ENCODE assay signal across 8 cellular contexts in the genomic region with DNA sequence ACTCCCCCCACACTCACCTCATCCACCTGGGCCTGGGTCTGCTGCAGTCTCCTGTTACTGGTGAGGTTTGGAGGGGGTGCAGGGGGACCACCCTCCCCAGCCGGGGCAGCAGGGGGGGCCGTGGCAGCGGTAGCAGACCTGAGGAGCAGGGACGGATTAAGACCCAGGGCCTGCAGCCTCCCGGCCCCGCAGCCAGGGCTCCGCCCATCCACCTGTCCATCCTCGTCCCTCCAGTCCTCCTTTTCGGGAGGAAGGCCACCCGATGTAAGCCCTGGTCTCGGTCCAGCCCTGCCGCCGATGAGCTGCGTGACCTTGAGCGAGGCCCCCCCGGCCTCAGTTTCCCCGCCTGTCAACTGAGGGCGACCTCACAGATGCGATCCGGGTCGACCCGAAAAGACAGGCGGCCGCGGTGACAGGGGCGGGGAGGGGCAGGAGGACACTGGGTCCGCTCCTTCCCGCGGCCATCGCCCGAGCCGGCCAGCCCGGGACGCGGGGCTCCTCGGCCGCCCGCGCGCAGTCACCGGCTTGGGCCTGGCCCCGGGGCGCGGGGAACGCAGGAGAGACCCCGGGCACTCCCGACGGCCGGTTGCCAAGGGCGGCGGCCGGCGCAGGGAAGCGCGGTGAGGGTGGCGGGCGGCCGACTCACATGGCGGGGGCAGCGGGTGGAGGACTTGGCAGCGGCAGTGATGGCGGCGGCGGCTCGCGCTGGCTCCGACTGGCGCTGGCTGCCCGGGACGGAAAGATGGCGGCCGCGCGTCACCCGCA. TPM values are rescaled to one million over a fixed set of nuclear protein-coding genes. Genes with fewer than 3 reads are reported as not detected.
DNase-seq lines count a peak whose midpoint lies in the region; ATAC-seq and TF ChIP-seq lines count a peak whose summit lies in the region.

A gene with protein sequence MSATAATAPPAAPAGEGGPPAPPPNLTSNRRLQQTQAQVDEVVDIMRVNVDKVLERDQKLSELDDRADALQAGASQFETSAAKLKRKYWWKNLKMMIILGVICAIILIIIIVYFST (minus strand): TSS at position 717 of the 765 bp plus-strand sequence. CDS start 69 bp downstream, at position 648.

- no peaks in the 10 kb centered on the region for H3K27me3 Mint-ChIP-seq in activated naive CD4-positive, alpha-beta T cell treated with anti-CD3 and anti-CD28 coated beads, Interleukin-2, amount 50 U/mL, for 24 hours
- H3K27me3 Mint-ChIP-seq in osteocyte (ENCODE audit: unreplicated experiment): no peaks in the 10 kb centered on the region
- H3K27me3 Mint-ChIP-seq in type B pancreatic cell: no peaks in the 10 kb centered on the region

- no peaks in the 10 kb centered on the region for H3K9me3 Mint-ChIP-seq in activated naive CD4-positive, alpha-beta T cell treated with anti-CD3 and anti-CD28 coated beads, Interleukin-2, amount 50 U/mL, for 24 hours
- H3K9me3 Mint-ChIP-seq in osteocyte (ENCODE audit: unreplicated experiment) (no peaks in the 10 kb centered on the region), type B pancreatic cell (no peaks in the 10 kb centered on the region)

- peak within 1 kb of the TSS; percentile 87 for H3K4me3 Mint-ChIP-seq in activated naive CD4-positive, alpha-beta T cell treated with anti-CD3 and anti-CD28 coated beads, Interleukin-2, amount 50 U/mL, for 24 hours
- peak within 1 kb of the TSS; percentile 87 for H3K4me3 Mint-ChIP-seq in osteocyte (ENCODE audit: unreplicated experiment)
- peak within 1 kb of the TSS; percentile 92 for H3K4me3 Mint-ChIP-seq in type B pancreatic cell

- TF ChIP-seq CTCF in osteocyte (IDR thresholded peaks at IDR 0.05) (no peak), type B pancreatic cell (conservative IDR thresholded peaks at IDR 0.05) (peak; percentile 31)

- intact Hi-C loops in head of caudate nucleus (cut with DNase I): no loop called here

- H3K36me3 Mint-ChIP-seq in activated naive CD4-positive, alpha-beta T cell treated with anti-CD3 and anti-CD28 coated beads, Interleukin-2, amount 50 U/mL, for 24 hours: no peaks in the 10 kb centered on the region
- H3K36me3 Mint-ChIP-seq in osteocyte (ENCODE audit: unreplicated experiment) (peaks cover 11% of the 10 kb centered on the region), type B pancreatic cell (peaks cover 6% of the 10 kb centered on the region)

- peak; percentile 58 for ATAC-seq in HG02798 (IDR thresholded peaks at IDR 0.05; ENCODE audit: poor library complexity, unreplicated experiment)

- H3K4me1 Mint-ChIP-seq in activated naive CD4-positive, alpha-beta T cell treated with anti-CD3 and anti-CD28 coated beads, Interleukin-2, amount 50 U/mL, for 24 hours: peaks cover 64% of the 10 kb centered on the region
- peaks cover 38% of the 10 kb centered on the region for H3K4me1 Mint-ChIP-seq in osteocyte (ENCODE audit: unreplicated experiment)
- peaks cover 20% of the 10 kb centered on the region for H3K4me1 Mint-ChIP-seq in type B pancreatic cell (ENCODE audit: unreplicated experiment)

- H3K27ac Mint-ChIP-seq in activated naive CD4-positive, alpha-beta T cell treated with anti-CD3 and anti-CD28 coated beads, Interleukin-2, amount 50 U/mL, for 24 hours: peak within 1 kb of the TSS; percentile 98
- peak within 1 kb of the TSS; percentile 98 for H3K27ac Mint-ChIP-seq in osteocyte (ENCODE audit: unreplicated experiment)
- peak within 1 kb of the TSS; percentile 92 for H3K27ac Mint-ChIP-seq in type B pancreatic cell

- DNase-seq in ELR (ENCODE audit: low read depth) (peak; percentile 78), SHP77 treated with DMSO at 0.1 percent for 48 hours (lab: John Stamatoyannopoulos, UW) (peak; percentile 31), head of caudate nucleus (peak in 41 of 42 donors; percentile 55 to 94 (median 86)), osteocyte (ENCODE audit: extremely low spot score, unreplicated experiment) (peak; percentile 95), type B pancreatic cell (ENCODE audit: extremely low spot score, unreplicated experiment) (peak; percentile 89), Kasumi-1 (lab: John Stamatoyannopoulos, UW) (no peak)

RNA-seq across cellular contexts. Expression of the gene that starts here (rescaled TPM):
- total RNA-seq in osteocyte: 57.2 and 70.0 TPM in 2 replicates
- total RNA-seq in type B pancreatic cell (ENCODE audit: low replicate concordance): 44.7 and 46.3 TPM in 2 replicates

Comparison
In these comparisons a context has a peak if more than half of its experiments do, and no peak if none do; other contexts are left out.
1. DNase-seq: peak in ELR (single experiment), SHP77 treated with DMSO at 0.1 percent for 48 hours (single experiment), head of caudate nucleus (41 of 42), osteocyte (single experiment) and type B pancreatic cell (single experiment); none in Kasumi-1 (0 of 2).
2. Peak in every context shown above with its lines, with median percentiles within 50 percentile points of each other: H3K27ac Mint-ChIP-seq and H3K4me3 Mint-ChIP-seq.